Comparison of ENCODE assay signal across 23 cellular contexts in the genomic region with DNA sequence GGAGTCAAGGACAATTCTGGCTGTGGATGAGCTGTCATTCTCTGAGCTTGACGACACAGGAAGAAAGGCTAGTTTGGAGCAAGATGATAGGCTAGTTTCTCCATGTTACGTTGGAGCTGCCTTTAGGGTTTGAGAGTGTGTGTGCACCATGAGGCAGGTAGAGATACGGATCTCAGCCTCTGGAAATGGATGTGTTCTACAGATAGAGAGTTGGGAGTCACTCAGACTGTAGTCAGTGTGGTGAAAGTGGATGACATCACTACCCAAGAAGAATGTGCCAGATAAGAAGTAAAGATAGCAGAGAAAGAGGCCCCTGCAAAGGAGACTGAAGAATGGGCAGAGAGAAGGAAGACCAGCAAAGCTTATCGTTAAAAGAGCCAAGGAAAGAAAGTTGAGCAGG. TPM values are rescaled to one million over a fixed set of nuclear protein-coding genes. Genes with fewer than 3 reads are reported as not detected.
"Had no signal": no experiment of that assay in that cellular context is flagged by ENCODE, and none has a peak within 500 bp of the region (broad histone marks: within the 10 kb centered on the region; RNA-seq: fewer than 3 reads in every experiment).

No MANE protein-coding gene starts in this region.

- H3K4me3 ChIP-seq: prostate gland, suprapubic skin, upper lobe of right lung had no signal

- H3K27ac Mint-ChIP-seq: activated B cell treated with CpG ODN at 0.5 μM for 24 hours; activated CD4-positive, alpha-beta T cell treated with anti-CD3 and anti-CD28 coated beads, Interleukin-2, amount 10 ng/mL, durations not matched to agents 24 days and 14 days; activated naive CD4-positive, alpha-beta T cell treated with anti-CD3 and anti-CD28 coated beads, Interleukin-2, amount 10 ng/mL, durations not matched to agents 7 days and 5 days; activated T-helper 2 cell treated with anti-CD3 and anti-CD28 coated beads, Interferon-gamma antibody, Interleukin-2, Interleukin-4, amounts not matched to agents 10 μg/mL and 5 μg/mL and 100 μg/mL, durations not matched to agents 14 hours and 24 hours and 36 hours; brain; natural killer cell treated with Interleukin-12 subunit alpha and Interleukin-12 subunit beta and Interleukin-15 and Interleukin-18, amount 100 ng/mL, for 72 hours; T-helper 1 cell treated with Interleukin-12 subunit alpha and Interleukin-12 subunit beta and Interleukin-4 antibody, amounts not matched to agents 30 μg/mL and 1 μg/mL, for 36 hours had no signal

- H3K27ac ChIP-seq: prostate gland, suprapubic skin, upper lobe of right lung had no signal

- H3K36me3 Mint-ChIP-seq: activated naive CD4-positive, alpha-beta T cell treated with anti-CD3 and anti-CD28 coated beads, Interleukin-2, amount 10 ng/mL, durations not matched to agents 7 days and 5 days; brain; natural killer cell treated with Interleukin-12 subunit alpha and Interleukin-12 subunit beta and Interleukin-15 and Interleukin-18, amount 100 ng/mL, for 72 hours had no signal

- H3K9me3 ChIP-seq: prostate gland, suprapubic skin, upper lobe of right lung had no signal

- H3K27me3 Mint-ChIP-seq: activated B cell treated with CpG ODN at 0.5 μM for 24 hours; activated CD4-positive, alpha-beta T cell treated with anti-CD3 and anti-CD28 coated beads, Interleukin-2, amount 10 ng/mL, durations not matched to agents 24 days and 14 days; activated naive CD4-positive, alpha-beta T cell treated with anti-CD3 and anti-CD28 coated beads, Interleukin-2, amount 10 ng/mL, durations not matched to agents 7 days and 5 days had no signal

- DNase-seq: activated B cell treated with CpG ODN at 0.5 μM for 24 hours; activated CD4-positive, alpha-beta T cell treated with anti-CD3 and anti-CD28 coated beads, Interleukin-2, amount 10 ng/mL, durations not matched to agents 24 days and 14 days; activated CD8-positive, alpha-beta memory T cell treated with anti-CD3 and anti-CD28 coated beads for 24 hours; activated naive CD4-positive, alpha-beta T cell treated with anti-CD3 and anti-CD28 coated beads, Interleukin-2, amount 10 ng/mL, durations not matched to agents 7 days and 5 days; amniotic stem cell; dermis blood vessel endothelial cell; hypothalamus; occipital lobe; stimulated activated CD4-positive, alpha-beta T cell treated with anti-CD3 and anti-CD28 coated beads, Interleukin-12 subunit alpha, Interleukin-12 subunit beta, amount 100 ng/mL, for 4 hours; stimulated activated CD8-positive, alpha-beta memory T cell treated with anti-CD3 and anti-CD28 coated beads, Interleukin-4, amount 100 ng/mL, for 48 hours; stimulated activated naive CD8-positive, alpha-beta T cell treated with anti-CD3 and anti-CD28 coated beads, Interleukin-15, Interleukin-2, amounts not matched to agents 100 U/mL and 50 U/mL, for 24 hours; upper lobe of right lung had no signal

- H3K4me1 Mint-ChIP-seq: activated B cell treated with CpG ODN at 0.5 μM for 24 hours; activated CD4-positive, alpha-beta T cell treated with anti-CD3 and anti-CD28 coated beads, Interleukin-2, amount 10 ng/mL, durations not matched to agents 24 days and 14 days; activated naive CD4-positive, alpha-beta T cell treated with anti-CD3 and anti-CD28 coated beads, Interleukin-2, amount 10 ng/mL, durations not matched to agents 7 days and 5 days had no signal

- H3K27me3 ChIP-seq: suprapubic skin, upper lobe of right lung had no signal

- H3K4me3 Mint-ChIP-seq: activated B cell treated with CpG ODN at 0.5 μM for 24 hours; activated CD4-positive, alpha-beta T cell treated with anti-CD3 and anti-CD28 coated beads, Interleukin-2, amount 10 ng/mL, durations not matched to agents 24 days and 14 days; activated naive CD4-positive, alpha-beta T cell treated with anti-CD3 and anti-CD28 coated beads, Interleukin-2, amount 10 ng/mL, durations not matched to agents 7 days and 5 days; brain; natural killer cell treated with Interleukin-12 subunit alpha and Interleukin-12 subunit beta and Interleukin-15 and Interleukin-18, amount 100 ng/mL, for 72 hours; T-helper 1 cell treated with Interleukin-12 subunit alpha and Interleukin-12 subunit beta and Interleukin-4 antibody, amounts not matched to agents 30 μg/mL and 1 μg/mL, for 36 hours had no signal

- ATAC-seq: natural killer cell treated with Interleukin-12 subunit alpha and Interleukin-12 subunit beta and Interleukin-15 and Interleukin-18, amount 100 ng/mL, for 72 hours; sciatic nerve; stimulated activated naive CD8-positive, alpha-beta T cell treated with anti-CD3 and anti-CD28 coated beads, Interleukin-15, Interleukin-2, amounts not matched to agents 100 U/mL and 50 U/mL, for 24 hours had no signal

- H3K36me3 ChIP-seq: prostate gland, suprapubic skin, upper lobe of right lung had no signal

- H3K9me3 Mint-ChIP-seq: activated T-helper 2 cell treated with anti-CD3 and anti-CD28 coated beads, Interferon-gamma antibody, Interleukin-2, Interleukin-4, amounts not matched to agents 10 μg/mL and 5 μg/mL and 100 μg/mL, durations not matched to agents 14 hours and 24 hours and 36 hours; brain; T-helper 1 cell treated with Interleukin-12 subunit alpha and Interleukin-12 subunit beta and Interleukin-4 antibody, amounts not matched to agents 30 μg/mL and 1 μg/mL, for 36 hours had no signal

- H3K4me1 ChIP-seq: prostate gland, suprapubic skin, upper lobe of right lung had no signal

RNA-seq across cellular contexts. Expression of a gene that starts 42.4 kb away (rescaled TPM):
- total RNA-seq: activated B cell treated with CpG ODN at 0.5 μM for 24 hours; activated CD4-positive, alpha-beta T cell treated with anti-CD3 and anti-CD28 coated beads, Interleukin-2, amount 10 ng/mL, durations not matched to agents 24 days and 14 days; activated T-helper 2 cell treated with anti-CD3 and anti-CD28 coated beads, Interferon-gamma antibody, Interleukin-2, Interleukin-4, amounts not matched to agents 10 μg/mL and 5 μg/mL and 100 μg/mL, durations not matched to agents 14 hours and 24 hours and 36 hours; cerebellum; epithelial cell of proximal tubule; glomerular endothelial cell; lung microvascular endothelial cell; natural killer cell treated with Interleukin-12 subunit alpha and Interleukin-12 subunit beta and Interleukin-15 and Interleukin-18, amount 100 ng/mL, for 72 hours; occipital lobe; sciatic nerve had no signal
